In the genomic region with DNA sequence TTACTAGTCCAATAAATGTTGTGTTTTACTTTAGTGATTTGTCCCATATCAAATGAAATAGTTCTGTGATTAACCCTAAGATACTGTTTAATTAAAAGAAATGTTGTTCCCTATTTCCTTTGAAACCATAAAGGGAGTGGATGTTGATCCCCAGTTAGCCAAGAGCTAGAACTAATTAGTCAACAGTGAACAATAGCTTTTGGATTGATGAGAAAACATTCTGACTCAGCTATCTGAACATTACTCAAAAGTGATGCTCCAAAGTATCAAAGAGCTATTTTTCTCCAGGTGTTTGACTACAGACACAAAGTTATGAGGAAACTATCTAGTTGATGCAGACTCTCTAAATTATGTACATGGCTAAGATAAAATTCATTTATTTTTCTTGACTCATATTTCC, we compare ENCODE assay signal across 20 cellular contexts. TPM values are rescaled to one million over a fixed set of nuclear protein-coding genes. Genes with fewer than 3 reads are reported as not detected.
DNase-seq lines count a peak whose midpoint lies in the region; ATAC-seq, FAIRE-seq and TF ChIP-seq lines count a peak whose summit lies in the region.
"Had no signal": no experiment of that assay in that cellular context is flagged by ENCODE, and none has a peak within 500 bp of the region (broad histone marks: within the 10 kb centered on the region; RNA-seq: fewer than 3 reads in every experiment).

No MANE protein-coding gene starts in this region.

- POLR2A ChIA-PET in MCF 10A (lab: Yijun Ruan, JAX) = no interaction called here

- peak; percentile 74 for ATAC-seq in foreskin keratinocyte
- no peak for ATAC-seq in GM18520 (IDR thresholded peaks at IDR 0.05; ENCODE audit: unreplicated experiment)

- no peaks in the 10 kb centered on the region for H3K27me3 Mint-ChIP-seq in MCF 10A (ENCODE audit: insufficient read depth, unreplicated experiment)

- H3K36me3 ChIP-seq in mammary epithelial cell (ENCODE audit: insufficient read depth, low read length) (no peaks in the 10 kb centered on the region), bronchial epithelial cell (ENCODE audit: control insufficient read depth, insufficient read depth, low read length) (no peaks in the 10 kb centered on the region)

- FAIRE-seq in bronchial epithelial cell (lab: Jason Lieb, UNC) = no peak
- FAIRE-seq in D721Med (lab: Jason Lieb, UNC) = no peak
- FAIRE-seq: GM12892, GM19239, H1 had no signal

- no peaks in the 10 kb centered on the region for H4K20me1 ChIP-seq in mammary epithelial cell (ENCODE audit: insufficient read depth, low read length)

- no peak overlapping the region for H3K9ac ChIP-seq in mammary epithelial cell (ENCODE audit: insufficient read depth, low read length)
- H3K9ac ChIP-seq: GM23248 had no signal

- no peaks in the 10 kb centered on the region for H3K4me1 ChIP-seq in mammary epithelial cell (ENCODE audit: insufficient read depth, low read length)
- no peaks in the 10 kb centered on the region for H3K4me1 ChIP-seq in foreskin keratinocyte

- no peak overlapping the region for H3K4me3 Mint-ChIP-seq in MCF 10A (ENCODE audit: unreplicated experiment)
- H3K4me3 Mint-ChIP-seq: CD4-positive, alpha-beta memory T cell had no signal

- H3K4me2 ChIP-seq in mammary epithelial cell (ENCODE audit: insufficient read depth, low read depth, low read length) = no peak overlapping the region

- no peaks in the 10 kb centered on the region for H3K4me1 Mint-ChIP-seq in MCF 10A (ENCODE audit: insufficient read depth, unreplicated experiment)
- H3K4me1 Mint-ChIP-seq: CD4-positive, alpha-beta memory T cell had no signal

- intact Hi-C loops in mammary epithelial cell (cut with micrococcal nuclease) (no loop called here), MCF 10A (cut with micrococcal nuclease) (no loop called here)

- H3K79me2 ChIP-seq in mammary epithelial cell (ENCODE audit: insufficient read depth, low read length) = no peaks in the 10 kb centered on the region

- peaks cover 2% of the 10 kb centered on the region for H3K36me3 Mint-ChIP-seq in MCF 10A (ENCODE audit: insufficient read depth, unreplicated experiment)
- H3K36me3 Mint-ChIP-seq: CD4-positive, alpha-beta memory T cell had no signal

- no peak overlapping the region for H3K27ac Mint-ChIP-seq in MCF 10A (ENCODE audit: low read depth, unreplicated experiment)
- H3K27ac Mint-ChIP-seq: CD4-positive, alpha-beta memory T cell had no signal

- no peak for TF ChIP-seq CTCF in mammary epithelial cell (conservative IDR thresholded peaks at IDR 0.05 in 1 of 2, IDR thresholded peaks at IDR 0.05 in 1 of 2; ENCODE audit: extremely low read depth in 1 of 2, insufficient read depth in 1 of 2, low read depth in 1 of 2, low read length in 2 of 2)
- TF ChIP-seq CTCF in MCF 10A (IDR thresholded peaks at IDR 0.05; ENCODE audit: unreplicated experiment) = no peak
- no peak for TF ChIP-seq CTCF in bronchial epithelial cell (IDR thresholded peaks at IDR 0.05; ENCODE audit: insufficient read depth, low read length, severe bottlenecking)
- TF ChIP-seq CTCF in foreskin keratinocyte (conservative IDR thresholded peaks at IDR 0.05) = no peak
- TF ChIP-seq CTCF in D721Med (IDR thresholded peaks at IDR 0.05; ENCODE audit: insufficient read depth, missing control alignments) = no peak

- H2AFZ ChIP-seq in mammary epithelial cell (ENCODE audit: low read depth, low read length) = no peak overlapping the region
- H2AFZ ChIP-seq: GM23248 had no signal

- H3K27me3 ChIP-seq in mammary epithelial cell (ENCODE audit: insufficient read depth, low read length) (no peaks in the 10 kb centered on the region), bronchial epithelial cell (ENCODE audit: control insufficient read depth, insufficient read depth, low read length) (no peaks in the 10 kb centered on the region), foreskin keratinocyte (no peaks in the 10 kb centered on the region)

- H3K27ac ChIP-seq in mammary epithelial cell (ENCODE audit: insufficient read depth, low read depth, low read length) = no peak overlapping the region
- H3K27ac ChIP-seq in foreskin keratinocyte = no peak overlapping the region
- H3K27ac ChIP-seq: 22Rv1, GM23248 had no signal

- no peaks in the 10 kb centered on the region for H3K9me3 Mint-ChIP-seq in MCF 10A (ENCODE audit: unreplicated experiment)
- H3K9me3 Mint-ChIP-seq: CD4-positive, alpha-beta memory T cell had no signal

- peak; percentile 21 for DNase-seq in mammary epithelial cell
- no peak for DNase-seq in MCF 10A (ENCODE audit: unreplicated experiment)
- peak; percentile 67 for DNase-seq in bronchial epithelial cell (ENCODE audit: low read depth)
- DNase-seq in foreskin keratinocyte = no peak
- no peak for DNase-seq in D721Med (ENCODE audit: insufficient read length, low spot score)
- DNase-seq: C1 segment of cervical spinal cord; Calu3; CD4-positive, alpha-beta memory T cell; COR-L47; DMS153; DND-41; GDM1; GM23248; H7; HCEC 1CT had no signal

- CTCF ChIA-PET in mammary epithelial cell (lab: Charles Lee; ENCODE audit: low non-redundant PET) (no interaction called here), MCF 10A (lab: Yijun Ruan, JAX) (interaction anchor here (0.8 kb wide), 1 partner anchor 253 kb away, joined by 3 read pairs; no protein-coding TSS in a partner anchor)

- in situ Hi-C loops in mammary epithelial cell (cut with MboI; ENCODE audit: low sequenced_read_pairs in 2 of 2) = no loop called here

- dilution Hi-C loops in mammary epithelial cell (cut with HindIII; ENCODE audit: low sequenced_read_pairs) = no loop called here

- BruUV-seq in mammary epithelial cell (replicated peaks; lab: Mats Ljungman, UMichigan) = no TSS peak
- no TSS peak for BruUV-seq in MCF 10A (replicated peaks; lab: Mats Ljungman, UMichigan)

- H3K4me3 ChIP-seq in mammary epithelial cell (replicated peaks in 1 of 3; ENCODE audit: insufficient read depth in 1 of 3, low read depth in 2 of 3, low read length in 3 of 3) (no peak overlapping the region), bronchial epithelial cell (ENCODE audit: low read depth, low read length) (no peak overlapping the region)
- H3K4me3 ChIP-seq: GM23248 had no signal

- H3K9me3 ChIP-seq in mammary epithelial cell (replicated peaks; ENCODE audit: insufficient read depth, low read length) = no peaks in the 10 kb centered on the region

RNA-seq across cellular contexts. Expression of a gene that starts 7.3 kb away (rescaled TPM):
- total RNA-seq in mammary epithelial cell (10 to 100 TPM; 34.3 to 42.0 TPM), MCF 10A (2022) (31.9 and 43.4 TPM in 2 replicates), bronchial epithelial cell (46.3 and 57.0 TPM in 2 replicates), foreskin keratinocyte (36.5 and 43.1 TPM in 2 replicates)
- polyA plus RNA-seq in mammary epithelial cell (20.0 TPM), foreskin keratinocyte (20.2 and 24.6 TPM in 2 replicates)
- polyA minus RNA-seq in mammary epithelial cell = 36.3 TPM

Comparison
In these comparisons a context has a peak if more than half of its experiments do, and no peak if none do; other contexts are left out.
1. DNase-seq: peak in mammary epithelial cell (single experiment) and bronchial epithelial cell (single experiment); none in MCF 10A (single experiment), foreskin keratinocyte (0 of 2) and D721Med (single experiment).